Comparison of ENCODE assay signal across 15 cellular contexts in genomic region chr1:226953175-226953800, GRCh38. TPM values are rescaled to one million over a fixed set of nuclear protein-coding genes. Genes with fewer than 3 reads are reported as not detected.
A peak's percentile ranks its signal among the peaks of the same experiment; 100 is the strongest.
DNase-seq lines count a peak whose midpoint lies in the region; ATAC-seq and TF ChIP-seq lines count a peak whose summit lies in the region.
"Had no signal": no experiment of that assay in that cellular context is flagged by ENCODE, and none has a peak within 500 bp of the region (broad histone marks: within the 10 kb centered on the region; RNA-seq: fewer than 3 reads in every experiment).

No MANE protein-coding gene starts in this region.

- peak overlapping the region in 1 of 3 donors; percentile 20 for H3K9ac ChIP-seq in skeletal muscle tissue (ENCODE audit: low read depth in 1 of 3, low read length in 3 of 3)

- H3K27ac ChIP-seq in skeletal muscle tissue (ENCODE audit: low read depth, low read length), result peak overlapping the region; percentile 6
- no peak overlapping the region for H3K27ac ChIP-seq in left lung

- H3K36me3 ChIP-seq in skeletal muscle tissue (ENCODE audit: control insufficient read depth in 3 of 3, insufficient read depth in 3 of 3, low read length in 3 of 3), result peaks cover 1 to 30% (median 9%) of the 10 kb centered on the region in 3 donors
- no peaks in the 10 kb centered on the region for H3K36me3 ChIP-seq in left lung

- H3K9me3 ChIP-seq in skeletal muscle tissue (ENCODE audit: control insufficient read depth in 3 of 3, low read length in 3 of 3), result peaks cover 0 to 5% (median 0%) of the 10 kb centered on the region in 3 donors
- no peaks in the 10 kb centered on the region for H3K9me3 ChIP-seq in left lung
- H3K9me3 ChIP-seq: Caco-2 had no signal

- peaks cover 3% of the 10 kb centered on the region for H3K9me3 Mint-ChIP-seq in activated T-cell treated with anti-CD3 and anti-CD28 coated beads, Interleukin-2, amount 50 U/mL, for 24 hours
- H3K9me3 Mint-ChIP-seq in activated T-helper 17 cell treated with anti-CD3 and anti-CD28 coated beads, Interleukin-2, amount 50 U/mL, for 72 hours, result no peaks in the 10 kb centered on the region

- H3K27ac Mint-ChIP-seq in activated T-cell treated with anti-CD3 and anti-CD28 coated beads, Interleukin-2, amount 50 U/mL, for 24 hours, result peak overlapping the region; percentile 13
- peak overlapping the region; percentile 58 for H3K27ac Mint-ChIP-seq in activated T-helper 17 cell treated with anti-CD3 and anti-CD28 coated beads, Interleukin-2, amount 50 U/mL, for 72 hours

- H3K27me3 Mint-ChIP-seq in activated T-cell treated with anti-CD3 and anti-CD28 coated beads, Interleukin-2, amount 50 U/mL, for 24 hours, result no peaks in the 10 kb centered on the region
- no peaks in the 10 kb centered on the region for H3K27me3 Mint-ChIP-seq in activated T-helper 17 cell treated with anti-CD3 and anti-CD28 coated beads, Interleukin-2, amount 50 U/mL, for 72 hours

- no peak for DNase-seq in activated T-cell treated with anti-CD3 and anti-CD28 coated beads, Interleukin-2, amount 50 U/mL, for 24 hours
- no peak for DNase-seq in activated T-cell treated with anti-CD3 and anti-CD28 coated beads, Interleukin-2, amount 50 U/mL, for 48 hours
- peak; percentile 26 for DNase-seq in fibroblast of peridontal ligament (ENCODE audit: extremely low read depth)
- no peak for DNase-seq in GM10248 (ENCODE audit: extremely low spot score)
- no peak for DNase-seq in DMS153 (lab: John Stamatoyannopoulos, UW)
- no peak for DNase-seq in left lung
- DNase-seq: 8988T, Caco-2, DMS53, NCI-H1417, NCI-H2081, NCI-H524 had no signal

- intact Hi-C loops in left lung (cut with DNase I), result no loop called here

- H3K4me1 Mint-ChIP-seq in activated T-cell treated with anti-CD3 and anti-CD28 coated beads, Interleukin-2, amount 50 U/mL, for 24 hours (ENCODE audit: low read depth), result peaks cover 35% of the 10 kb centered on the region
- H3K4me1 Mint-ChIP-seq in activated T-helper 17 cell treated with anti-CD3 and anti-CD28 coated beads, Interleukin-2, amount 50 U/mL, for 72 hours, result peaks cover 24% of the 10 kb centered on the region

- ATAC-seq in activated T-helper 17 cell treated with anti-CD3 and anti-CD28 coated beads, Interleukin-2, amount 50 U/mL, for 72 hours (replicated peaks), result no peak
- no peak for ATAC-seq in left lung

- H3K4me3 ChIP-seq in skeletal muscle tissue (ENCODE audit: low read length in 3 of 3), result no peak overlapping the region
- H3K4me3 ChIP-seq in left lung, result no peak overlapping the region

- H3K4me3 Mint-ChIP-seq in activated T-cell treated with anti-CD3 and anti-CD28 coated beads, Interleukin-2, amount 50 U/mL, for 24 hours, result no peak overlapping the region
- H3K4me3 Mint-ChIP-seq in activated T-helper 17 cell treated with anti-CD3 and anti-CD28 coated beads, Interleukin-2, amount 50 U/mL, for 72 hours, result no peak overlapping the region
- H3K4me3 Mint-ChIP-seq: CD14-positive monocyte had no signal

- no peak for TF ChIP-seq CTCF in GM10248 (IDR thresholded peaks at IDR 0.05; ENCODE audit: control extremely low read depth, extremely low read depth, low read depth, missing control alignments)
- no peak for TF ChIP-seq CTCF in left lung (IDR thresholded peaks at IDR 0.05)

- H3K27me3 ChIP-seq in skeletal muscle tissue (ENCODE audit: control insufficient read depth in 3 of 3, insufficient read depth in 3 of 3, low read length in 3 of 3) (no peaks in the 10 kb centered on the region), left lung (no peaks in the 10 kb centered on the region)

- peaks cover 19% of the 10 kb centered on the region for H3K36me3 Mint-ChIP-seq in activated T-cell treated with anti-CD3 and anti-CD28 coated beads, Interleukin-2, amount 50 U/mL, for 24 hours (ENCODE audit: low read depth)
- no peaks in the 10 kb centered on the region for H3K36me3 Mint-ChIP-seq in activated T-helper 17 cell treated with anti-CD3 and anti-CD28 coated beads, Interleukin-2, amount 50 U/mL, for 72 hours (ENCODE audit: low read depth)

- CTCF ChIA-PET in GM10248 (lab: Yijun Ruan, JAX), result no interaction called here

- POLR2A ChIA-PET in GM10248 (lab: Yijun Ruan, JAX), result no interaction called here

- H3K4me1 ChIP-seq in skeletal muscle tissue (ENCODE audit: control insufficient read depth in 3 of 3, insufficient read depth in 3 of 3, low read length in 3 of 3) (peaks cover 41 to 70% (median 55%) of the 10 kb centered on the region in 3 donors), left lung (peaks cover 0 to 8% of the 10 kb centered on the region in 2 donors)
- H3K4me1 ChIP-seq: Caco-2 had no signal

RNA-seq across cellular contexts. Expression of gene COQ8A, which starts 13.2 kb away (rescaled TPM):
- total RNA-seq in activated T-helper 17 cell treated with anti-CD3 and anti-CD28 coated beads, Interleukin-2, amount 50 U/mL, for 72 hours, result 10 to 100 TPM; 28.8 to 43.1 TPM
- total RNA-seq in skeletal muscle tissue, result 64.7 TPM
- total RNA-seq in left lung, result 10 to 100 TPM; 14.5 to 20.3 TPM
